ENCODE assay signal across 1 cellular context in the genomic region with DNA sequence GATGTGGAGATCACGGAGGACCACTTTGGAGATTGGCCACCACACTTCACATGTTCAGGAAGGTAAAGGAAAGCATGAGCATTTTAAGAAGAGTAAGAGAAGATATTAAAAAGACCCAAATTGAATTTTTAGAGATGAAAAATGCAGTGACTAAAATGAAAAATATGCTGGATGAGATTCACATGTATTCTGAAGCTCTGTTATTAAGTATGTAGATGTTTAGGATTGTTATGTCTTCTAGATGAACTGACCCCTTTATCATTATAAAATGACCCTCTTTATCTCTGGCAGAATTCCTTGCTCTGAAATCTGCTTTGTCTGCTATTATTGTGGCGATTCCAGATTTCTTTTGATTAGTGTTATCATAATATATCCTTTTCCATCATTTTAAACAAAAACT.
TF ChIP-seq lines count a peak whose summit lies in the region.

No MANE protein-coding gene starts in this region.

TF ChIP-seq in SK-N-SH, 30 proteins besides CTCF, POLR2A, EP300 and RAD21 (continued from another document):
- TF ChIP-seq ZBTB33 (IDR thresholded peaks at IDR 0.05; ENCODE audit: borderline replicate concordance, low read depth) (no peak), GABPA (IDR thresholded peaks at IDR 0.05; ENCODE audit: low read depth) (no peak), FOXM1 (IDR thresholded peaks at IDR 0.05; ENCODE audit: low read depth) (no peak), RXRA (IDR thresholded peaks at IDR 0.05; ENCODE audit: borderline replicate concordance, low read depth) (no peak)
